11 cellular contexts compared by ENCODE assay signal in the genomic region with DNA sequence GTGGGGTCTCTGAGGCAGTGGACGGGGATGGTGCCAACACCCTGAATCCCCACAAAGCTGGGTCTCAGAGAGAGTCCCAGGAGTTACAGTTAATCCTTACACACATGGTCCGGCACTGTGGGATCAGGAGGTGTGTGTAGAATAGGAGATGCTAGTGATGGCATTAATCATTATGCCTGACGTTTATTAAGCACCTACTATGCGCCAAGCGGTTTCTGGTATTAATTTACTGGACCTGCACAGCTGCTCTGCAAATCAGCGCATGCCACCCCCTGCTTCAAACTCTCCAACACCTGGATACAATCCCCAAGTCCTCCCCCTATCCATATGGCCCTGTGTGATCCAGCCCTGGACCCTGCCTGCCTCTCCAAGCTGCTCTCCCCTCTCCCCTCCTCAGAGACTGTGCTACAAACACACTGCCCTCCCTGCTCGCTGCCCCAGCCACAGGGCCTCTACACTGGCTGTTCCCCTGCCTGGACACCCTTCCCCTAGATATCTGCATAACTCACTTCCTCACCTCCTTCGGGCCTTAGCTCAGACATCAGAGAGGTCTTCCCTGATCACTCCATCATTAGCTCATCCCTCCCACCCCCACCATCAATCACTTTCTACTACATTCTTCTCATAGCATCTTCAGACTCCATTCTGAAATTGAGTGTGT.
DNase-seq lines count a peak whose midpoint lies in the region; ATAC-seq, FAIRE-seq and TF ChIP-seq lines count a peak whose summit lies in the region.
"Had no signal": no experiment of that assay in that cellular context is flagged by ENCODE, and none has a peak within 500 bp of the region (broad histone marks: within the 10 kb centered on the region; RNA-seq: fewer than 3 reads in every experiment).

No MANE protein-coding gene starts in this region.

- no peaks in the 10 kb centered on the region for H3K79me2 ChIP-seq in HepG2 (ENCODE audit: insufficient read depth, low read length)

- CTCF ChIA-PET in HepG2 (lab: Yijun Ruan, JAX; ENCODE audit: low intra/inter-chr PET ratio, low total read pairs): no interaction called here

- H3K27me3 ChIP-seq in adipocyte (replicated peaks; ENCODE audit: control insufficient read depth, insufficient read depth, low read length) (no peaks in the 10 kb centered on the region), HepG2 (ENCODE audit: control insufficient read depth in 1 of 2, insufficient read depth in 2 of 2, low read length in 2 of 2) (no peaks in the 10 kb centered on the region), stomach (no peaks in the 10 kb centered on the region), MG63 (no peaks in the 10 kb centered on the region)

- 77% methylated on average over 8 of the region's 8 CpGs for WGBS in HepG2 (ENCODE audit: low lambda C conversion rate)
- WGBS in stomach, 5 donors: 51 to 67% (median 60%) methylated on average over 7 to 8 of the region's 8 CpGs

- H3K4me1 Mint-ChIP-seq in HFFc6 (ENCODE audit: low read depth): peaks cover 87% of the 10 kb centered on the region
- H3K4me1 Mint-ChIP-seq: activated naive CD4-positive, alpha-beta T cell treated with anti-CD3 and anti-CD28 coated beads, Interleukin-2, amount 10 ng/mL, durations not matched to agents 7 days and 5 days had no signal

- TF ChIP-seq POLR2A in HepG2 (IDR thresholded peaks at IDR 0.05; ENCODE audit: insufficient read depth in 1 of 2, low read depth in 2 of 2, low read length in 2 of 2): no peak
- TF ChIP-seq POLR2A in stomach (IDR thresholded peaks at IDR 0.05): no peak

- BruUV-seq in HepG2 (replicated peaks; lab: Mats Ljungman, UMichigan): no TSS peak

- intact Hi-C loops in HepG2 (cut with micrococcal nuclease; ENCODE audit: unreplicated experiment): no loop called here
- intact Hi-C loops in stomach (cut with DNase I; ENCODE audit: low total_unique reads): no loop called here

- peaks cover 69% of the 10 kb centered on the region for H3K36me3 ChIP-seq in adipocyte (ENCODE audit: control insufficient read depth, insufficient read depth, low read length, severe bottlenecking)
- peaks cover 16 to 49% of the 10 kb centered on the region in 2 experiments; a peak in 4 of 5 replicates for H3K36me3 ChIP-seq in HepG2 (replicated peaks in 1 of 2; ENCODE audit: control insufficient read depth in 1 of 2, insufficient read depth in 2 of 2, low read length in 2 of 2)
- peaks cover 50 to 78% (median 73%) of the 10 kb centered on the region in 4 donors for H3K36me3 ChIP-seq in stomach
- peaks cover 51% of the 10 kb centered on the region for H3K36me3 ChIP-seq in MG63

- no peak overlapping the region for H2AFZ ChIP-seq in HepG2 (ENCODE audit: low read length)

- DNase-seq in HFFc6 (no peak), adipocyte (ENCODE audit: low read depth) (no peak), HepG2 (ENCODE audit: low spot score) (no peak), stomach (no peak), NCI-H774 (lab: John Stamatoyannopoulos, UW) (no peak), MG63 (no peak)
- no peak for DNase-seq in stimulated activated CD4-positive, alpha-beta T cell treated with anti-CD3 and anti-CD28 coated beads, Interleukin-2, amount 100 ng/mL, for 48 hours
- DNase-seq: activated naive CD4-positive, alpha-beta T cell treated with anti-CD3 and anti-CD28 coated beads, Interleukin-2, amount 10 ng/mL, durations not matched to agents 7 days and 5 days; NCI-H2081; T-helper 9 cell had no signal

- H3K4me1 ChIP-seq in adipocyte (ENCODE audit: control insufficient read depth, insufficient read depth, low read length): peaks cover 39% of the 10 kb centered on the region
- no peaks in the 10 kb centered on the region for H3K4me1 ChIP-seq in HepG2 (ENCODE audit: insufficient read depth, low read length)
- H3K4me1 ChIP-seq in stomach: peaks cover 33 to 70% (median 54%) of the 10 kb centered on the region in 4 donors

- H3K27ac ChIP-seq in HepG2 (ENCODE audit: extremely low read length, insufficient read depth, low read length) (no peak overlapping the region), stomach (peak overlapping the region; percentile 70 to 95 (median 86))

- no peak overlapping the region for H3K4me2 ChIP-seq in HepG2 (ENCODE audit: low read depth, low read length)

- TF ChIP-seq CTCF in HFFc6 (IDR thresholded peaks at IDR 0.05): no peak
- no peak for TF ChIP-seq CTCF in HepG2 (CRISPR knock-in tag; IDR thresholded peaks at IDR 0.05)
- TF ChIP-seq CTCF in stomach (IDR thresholded peaks at IDR 0.05): no peak

- peak overlapping the region; percentile 55 for H3K9ac ChIP-seq in adipocyte (ENCODE audit: low read length)
- no peak overlapping the region for H3K9ac ChIP-seq in HepG2 (ENCODE audit: insufficient read depth, low read depth, low read length)

- H3K27me3 Mint-ChIP-seq in HFFc6 (ENCODE audit: insufficient read depth): peaks cover 38% of the 10 kb centered on the region
- H3K27me3 Mint-ChIP-seq: activated naive CD4-positive, alpha-beta T cell treated with anti-CD3 and anti-CD28 coated beads, Interleukin-2, amount 10 ng/mL, durations not matched to agents 7 days and 5 days had no signal

- POLR2A ChIA-PET in HepG2 (lab: Yijun Ruan, JAX): no interaction called here

- H3K4me3 ChIP-seq in adipocyte (ENCODE audit: low read length): no peak overlapping the region
- H3K4me3 ChIP-seq in HepG2 (replicated peaks in 1 of 3; ENCODE audit: insufficient read depth in 1 of 3, low read depth in 2 of 3, low read length in 3 of 3): no peak overlapping the region
- H3K4me3 ChIP-seq in stomach: no peak overlapping the region
- H3K4me3 ChIP-seq in MG63: no peak overlapping the region

- TF ChIP-seq EP300 in HepG2 (IDR thresholded peaks at IDR 0.05; ENCODE audit: low read depth in 2 of 2, low read length in 2 of 2): no peak
- TF ChIP-seq EP300 in HepG2 (CRISPR knock-in tag; IDR thresholded peaks at IDR 0.05; ENCODE audit: borderline replicate concordance): no peak
- no peak for TF ChIP-seq EP300 in stomach (IDR thresholded peaks at IDR 0.05)

- TF ChIP-seq RAD21 in HepG2 (CRISPR knock-in tag; IDR thresholded peaks at IDR 0.05): no peak

- FAIRE-seq in HepG2 (lab: Jason Lieb, UNC): no peak

- H4K20me1 ChIP-seq in HepG2 (ENCODE audit: insufficient read depth, low read length): no peaks in the 10 kb centered on the region

- no peak for ATAC-seq in HepG2
- ATAC-seq in HG02623 (IDR thresholded peaks at IDR 0.05; ENCODE audit: unreplicated experiment): no peak

- H3K4me3 Mint-ChIP-seq in HFFc6: peak overlapping the region; percentile 77
- H3K4me3 Mint-ChIP-seq: activated naive CD4-positive, alpha-beta T cell treated with anti-CD3 and anti-CD28 coated beads, Interleukin-2, amount 10 ng/mL, durations not matched to agents 7 days and 5 days had no signal

- H3K9me3 ChIP-seq in adipocyte (ENCODE audit: control insufficient read depth, low read length): no peaks in the 10 kb centered on the region
- no peaks in the 10 kb centered on the region for H3K9me3 ChIP-seq in HepG2 (ENCODE audit: low read length)
- no peaks in the 10 kb centered on the region for H3K9me3 ChIP-seq in stomach
- H3K9me3 ChIP-seq in MG63: no peaks in the 10 kb centered on the region

- H3K9me3 Mint-ChIP-seq in HFFc6: no peaks in the 10 kb centered on the region
- H3K9me3 Mint-ChIP-seq: activated naive CD4-positive, alpha-beta T cell treated with anti-CD3 and anti-CD28 coated beads, Interleukin-2, amount 10 ng/mL, durations not matched to agents 7 days and 5 days had no signal

- peak overlapping the region; percentile 97 for H3K27ac Mint-ChIP-seq in HFFc6
- H3K27ac Mint-ChIP-seq: activated naive CD4-positive, alpha-beta T cell treated with anti-CD3 and anti-CD28 coated beads, Interleukin-2, amount 10 ng/mL, durations not matched to agents 7 days and 5 days had no signal

- in situ Hi-C loops in HepG2 (cut with HindIII; ENCODE audit: extremely low pct_ligation_motif_present, low pct_unique_long_range_greater_than_20kb): no loop called here

- peaks cover 46% of the 10 kb centered on the region for H3K36me3 Mint-ChIP-seq in HFFc6 (ENCODE audit: low read depth)

TF ChIP-seq in HepG2, 621 proteins besides CTCF, POLR2A, EP300 and RAD21:
- TF ChIP-seq, protein P1, sequence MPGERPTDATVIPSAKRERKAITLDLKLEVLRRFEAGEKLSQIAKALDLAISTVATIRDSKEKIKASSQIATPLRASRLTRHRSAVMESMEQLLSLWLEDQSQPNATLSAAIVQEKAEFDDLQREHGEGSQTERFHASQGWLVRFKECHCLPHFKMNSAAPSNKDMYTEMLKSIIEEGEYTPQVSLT (CRISPR knock-in tag; IDR thresholded peaks at IDR 0.05; ENCODE audit: borderline replicate concordance, low read depth): no peak
- peak; percentile 81 for TF ChIP-seq ZKSCAN1 (IDR thresholded peaks at IDR 0.05; ENCODE audit: low read length)
